Comparison of ENCODE assay signal across 18 cellular contexts in the genomic region with DNA sequence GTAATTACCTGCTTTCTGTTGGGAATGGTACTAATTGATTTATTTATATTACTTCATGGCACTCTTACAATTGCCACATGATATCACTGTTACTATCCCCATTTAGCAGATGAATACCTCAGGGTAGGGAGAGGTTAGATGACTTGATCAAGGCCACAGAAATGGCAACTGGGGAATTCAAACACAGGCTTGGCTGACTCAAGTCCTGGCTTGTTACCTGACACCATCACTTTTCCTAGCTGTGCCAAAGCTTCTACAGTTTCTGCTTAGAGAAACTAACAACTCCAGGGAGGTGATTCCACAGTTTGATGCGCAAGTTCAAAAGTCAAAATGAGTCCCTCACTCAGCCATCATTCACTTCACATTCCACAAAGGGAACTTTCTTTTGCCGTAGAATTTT.
DNase-seq lines count a peak whose midpoint lies in the region; ATAC-seq, FAIRE-seq and TF ChIP-seq lines count a peak whose summit lies in the region.
"Had no signal": no experiment of that assay in that cellular context is flagged by ENCODE, and none has a peak within 500 bp of the region (broad histone marks: within the 10 kb centered on the region; RNA-seq: fewer than 3 reads in every experiment).

No MANE protein-coding gene starts in this region.

- H2AFZ ChIP-seq in KMS-11 (ENCODE audit: low read depth) (peak overlapping the region; percentile 9; the same call in 1 of the 2 replicates), keratinocyte (ENCODE audit: control insufficient read depth, low read length) (no peak overlapping the region), PC-9 (no peak overlapping the region)
- H2AFZ ChIP-seq: GM23248 had no signal

- ATAC-seq in WTC11 (no peak; the same call in 1 of the 2 replicates), HG03432 (IDR thresholded peaks at IDR 0.05; ENCODE audit: unreplicated experiment) (no peak)
- ATAC-seq: A549, HCT116 had no signal

- H3K4me2 ChIP-seq in KMS-11: peak overlapping the region; percentile 53
- peak overlapping the region; percentile 12 for H3K4me2 ChIP-seq in keratinocyte (ENCODE audit: control insufficient read depth, extremely low read depth, insufficient read depth, low read depth, low read length)
- no peak overlapping the region for H3K4me2 ChIP-seq in PC-9
- H3K4me2 ChIP-seq: A549; BLaER1 treated with 17β-estradiol and CSF1 and Interleukin-3, amounts not matched to agents 10 nM and 100 nM had no signal

- no peaks in the 10 kb centered on the region for H3K9me3 Mint-ChIP-seq in activated naive CD4-positive, alpha-beta T cell treated with anti-CD3 and anti-CD28 coated beads, Interleukin-2, amount 10 ng/mL, durations not matched to agents 7 days and 5 days
- peaks cover 5% of the 10 kb centered on the region for H3K9me3 Mint-ChIP-seq in WTC11

- H3K27ac ChIP-seq in KMS-11 (peak overlapping the region; percentile 31; the same call in 1 of the 2 replicates), keratinocyte (ENCODE audit: control insufficient read depth, insufficient read depth, low read length) (no peak overlapping the region), PC-9 (no peak overlapping the region)
- H3K27ac ChIP-seq: A549; BLaER1 treated with 17β-estradiol and CSF1 and Interleukin-3, amounts not matched to agents 10 nM and 100 nM; GM23248 had no signal

- intact Hi-C loops in PC-9 (cut with micrococcal nuclease; ENCODE audit: unreplicated experiment): no loop called here

- H3K4me3 Mint-ChIP-seq in activated naive CD4-positive, alpha-beta T cell treated with anti-CD3 and anti-CD28 coated beads, Interleukin-2, amount 10 ng/mL, durations not matched to agents 7 days and 5 days: no peak overlapping the region
- H3K4me3 Mint-ChIP-seq in WTC11: no peak overlapping the region
- H3K4me3 Mint-ChIP-seq: CD8-positive, alpha-beta memory T cell had no signal

- H3K27ac Mint-ChIP-seq in activated naive CD4-positive, alpha-beta T cell treated with anti-CD3 and anti-CD28 coated beads, Interleukin-2, amount 10 ng/mL, durations not matched to agents 7 days and 5 days: peak overlapping the region; percentile 75
- 0 out of 2 replicates have a peak overlapping the region, but pooled peaks have one; percentile 16 for H3K27ac Mint-ChIP-seq in WTC11
- H3K27ac Mint-ChIP-seq: CD8-positive, alpha-beta memory T cell had no signal

- POLR2A ChIA-PET in WTC11 (lab: Charles Lee): no interaction called here
- POLR2A ChIA-PET in PC-9 (lab: Charles Lee; ENCODE audit: unreplicated experiment): no interaction called here

- H3K27me3 Mint-ChIP-seq in activated naive CD4-positive, alpha-beta T cell treated with anti-CD3 and anti-CD28 coated beads, Interleukin-2, amount 10 ng/mL, durations not matched to agents 7 days and 5 days: no peaks in the 10 kb centered on the region
- H3K27me3 Mint-ChIP-seq in WTC11 (ENCODE audit: low read depth): peaks cover 2% of the 10 kb centered on the region; the same call in 1 of the 2 replicates
- H3K27me3 Mint-ChIP-seq: CD8-positive, alpha-beta memory T cell had no signal

- H3K4me1 Mint-ChIP-seq in activated naive CD4-positive, alpha-beta T cell treated with anti-CD3 and anti-CD28 coated beads, Interleukin-2, amount 10 ng/mL, durations not matched to agents 7 days and 5 days: peaks cover 12% of the 10 kb centered on the region
- peaks cover 33% of the 10 kb centered on the region for H3K4me1 Mint-ChIP-seq in WTC11
- H3K4me1 Mint-ChIP-seq: CD8-positive, alpha-beta memory T cell had no signal

- BruUV-seq in PC-9 (replicated peaks; lab: Mats Ljungman, UMichigan): no TSS peak

- no peak overlapping the region for H3K4me3 ChIP-seq in KMS-11 (IDR thresholded peaks at IDR 0.05; ENCODE audit: insufficient read depth, low read depth, low read length)
- no peak overlapping the region for H3K4me3 ChIP-seq in keratinocyte (ENCODE audit: control insufficient read depth in 2 of 3, extremely low read depth in 1 of 3, insufficient read depth in 2 of 3, low read depth in 1 of 3, low read length in 3 of 3)
- H3K4me3 ChIP-seq in PC-9: no peak overlapping the region
- H3K4me3 ChIP-seq: A549; BLaER1 treated with 17β-estradiol and CSF1 and Interleukin-3, amounts not matched to agents 10 nM and 100 nM; GM23248 had no signal

- H4K20me1 ChIP-seq in KMS-11 (ENCODE audit: insufficient read depth) (no peaks in the 10 kb centered on the region), keratinocyte (ENCODE audit: control insufficient read depth, extremely low read depth, insufficient read depth, low read length) (no peaks in the 10 kb centered on the region), PC-9 (ENCODE audit: insufficient read depth) (no peaks in the 10 kb centered on the region)
- H4K20me1 ChIP-seq: BLaER1 treated with 17β-estradiol and CSF1 and Interleukin-3, amounts not matched to agents 10 nM and 100 nM had no signal

- H3K36me3 ChIP-seq in KMS-11 (ENCODE audit: insufficient read depth) (no peaks in the 10 kb centered on the region), keratinocyte (ENCODE audit: control insufficient read depth in 2 of 2, extremely low read depth in 1 of 2, insufficient read depth in 2 of 2, low read length in 2 of 2) (no peaks in the 10 kb centered on the region), PC-9 (ENCODE audit: low read depth) (no peaks in the 10 kb centered on the region)
- H3K36me3 ChIP-seq: BLaER1 treated with 17β-estradiol and CSF1 and Interleukin-3, amounts not matched to agents 10 nM and 100 nM had no signal

- H3K4me1 ChIP-seq in KMS-11 (ENCODE audit: low read depth, poor library complexity, severe bottlenecking): peaks cover 16% of the 10 kb centered on the region
- no peaks in the 10 kb centered on the region for H3K4me1 ChIP-seq in keratinocyte (ENCODE audit: control insufficient read depth, extremely low read depth, insufficient read depth, low read length)
- no peaks in the 10 kb centered on the region for H3K4me1 ChIP-seq in PC-9 (replicated peaks; ENCODE audit: insufficient read depth)
- H3K4me1 ChIP-seq: A549; BLaER1 treated with 17β-estradiol and CSF1 and Interleukin-3, amounts not matched to agents 10 nM and 100 nM had no signal

- dilution Hi-C loops in keratinocyte (cut with MboI; ENCODE audit: extremely low pct_ligation_motif_present, low sequenced_read_pairs): no loop called here

- H3K36me3 Mint-ChIP-seq in activated naive CD4-positive, alpha-beta T cell treated with anti-CD3 and anti-CD28 coated beads, Interleukin-2, amount 10 ng/mL, durations not matched to agents 7 days and 5 days: no peaks in the 10 kb centered on the region
- no peaks in the 10 kb centered on the region for H3K36me3 Mint-ChIP-seq in WTC11
- H3K36me3 Mint-ChIP-seq: CD8-positive, alpha-beta memory T cell had no signal

- H3K9ac ChIP-seq in KMS-11: no peak overlapping the region
- H3K9ac ChIP-seq in keratinocyte (ENCODE audit: control insufficient read depth, extremely low read depth, insufficient read depth, low read length): no peak overlapping the region
- H3K9ac ChIP-seq: BLaER1 treated with 17β-estradiol and CSF1 and Interleukin-3, amounts not matched to agents 10 nM and 100 nM; GM23248 had no signal

- H3K9me3 ChIP-seq in keratinocyte (ENCODE audit: control insufficient read depth, low read depth, low read length): no peaks in the 10 kb centered on the region
- no peaks in the 10 kb centered on the region for H3K9me3 ChIP-seq in PC-9 (ENCODE audit: insufficient read depth, low read depth)
- H3K9me3 ChIP-seq: A549 had no signal

- FAIRE-seq in keratinocyte (lab: Jason Lieb, UNC): peak; percentile 51
- FAIRE-seq: A549 had no signal

- no peaks in the 10 kb centered on the region for H3K9me1 ChIP-seq in keratinocyte (ENCODE audit: control insufficient read depth, extremely low read depth, insufficient read depth, low read length)

- H3F3A ChIP-seq in PC-9 (ENCODE audit: insufficient read depth, low read depth): no peaks in the 10 kb centered on the region

- no peak for DNase-seq in activated naive CD4-positive, alpha-beta T cell treated with anti-CD3 and anti-CD28 coated beads, Interleukin-2, amount 10 ng/mL, durations not matched to agents 7 days and 5 days
- DNase-seq in activated naive CD4-positive, alpha-beta T cell (lab: John Stamatoyannopoulos, UW): no peak
- no peak for DNase-seq in WTC11 (ENCODE audit: low spot score)
- DNase-seq in keratinocyte (ENCODE audit: low read depth, low spot score): peak; percentile 15
- no peak for DNase-seq in PC-9
- no peak for DNase-seq in cerebellar nuclear complex (lab: John Stamatoyannopoulos, UW)
- DNase-seq: CD8-positive, alpha-beta memory T cell; DMS79; GM23248; NCI-H1436; NCI-H2029; NCI-H510A; NCI-H774 had no signal

- CTCF ChIA-PET in activated naive CD4-positive, alpha-beta T cell treated with anti-CD3 and anti-CD28 coated beads, Interleukin-2, amount 10 ng/mL, durations not matched to agents 7 days and 5 days (lab: Charles Lee): no interaction called here
- CTCF ChIA-PET in WTC11 (lab: Charles Lee) (interaction anchor here (1.0 kb wide), 1 partner anchor 106 kb away, joined by 3 read pairs; no protein-coding TSS in a partner anchor), PC-9 (lab: Charles Lee) (no interaction called here)

- TF ChIP-seq CTCF in KMS-11 (conservative IDR thresholded peaks at IDR 0.05; ENCODE audit: low read depth, low read length): no peak
- TF ChIP-seq CTCF in WTC11 (IDR thresholded peaks at IDR 0.05): no peak
- TF ChIP-seq CTCF in keratinocyte (optimal IDR thresholded peaks at IDR 0.05 in 1 of 3, IDR thresholded peaks at IDR 0.05 in 1 of 3, conservative IDR thresholded peaks at IDR 0.05 in 1 of 3; ENCODE audit: extremely low read depth in 1 of 3, insufficient read depth in 2 of 3, low read length in 3 of 3): no peak
- TF ChIP-seq CTCF in PC-9 (conservative IDR thresholded peaks at IDR 0.05): no peak

- no peaks in the 10 kb centered on the region for H3K9me2 ChIP-seq in PC-9 (ENCODE audit: insufficient read depth)

- no peaks in the 10 kb centered on the region for H3K79me2 ChIP-seq in KMS-11 (ENCODE audit: insufficient read depth, low read depth)
- no peaks in the 10 kb centered on the region for H3K79me2 ChIP-seq in keratinocyte (ENCODE audit: control insufficient read depth, insufficient read depth, low read length)
- H3K79me2 ChIP-seq in PC-9 (ENCODE audit: low read depth): no peaks in the 10 kb centered on the region

- H3K27me3 ChIP-seq in KMS-11 (ENCODE audit: insufficient read depth, low read depth) (0 out of 2 replicates have a peak, but pooled peaks cover 2% of the 10 kb centered on the region), keratinocyte (ENCODE audit: control insufficient read depth, extremely low read depth, insufficient read depth, low read length) (no peaks in the 10 kb centered on the region), PC-9 (ENCODE audit: insufficient read depth, low read depth) (no peaks in the 10 kb centered on the region)
- H3K27me3 ChIP-seq: BLaER1 treated with 17β-estradiol and CSF1 and Interleukin-3, amounts not matched to agents 10 nM and 100 nM had no signal

TF ChIP-seq in WTC11, 78 proteins besides CTCF, POLR2A, EP300 and RAD21 (continues in another document):
- no peak for TF ChIP-seq RORB (CRISPR knock-in tag; IDR thresholded peaks at IDR 0.05)
- TF ChIP-seq NFATC4 (CRISPR knock-in tag; IDR thresholded peaks at IDR 0.05): no peak
- no peak for TF ChIP-seq CBFB (CRISPR knock-in tag; IDR thresholded peaks at IDR 0.05; ENCODE audit: low read depth)
- TF ChIP-seq ZNF317 (CRISPR knock-in tag; IDR thresholded peaks at IDR 0.05; ENCODE audit: borderline replicate concordance, low read depth): no peak
